ENCODE assay signal across 8 cellular contexts in the genomic region with DNA sequence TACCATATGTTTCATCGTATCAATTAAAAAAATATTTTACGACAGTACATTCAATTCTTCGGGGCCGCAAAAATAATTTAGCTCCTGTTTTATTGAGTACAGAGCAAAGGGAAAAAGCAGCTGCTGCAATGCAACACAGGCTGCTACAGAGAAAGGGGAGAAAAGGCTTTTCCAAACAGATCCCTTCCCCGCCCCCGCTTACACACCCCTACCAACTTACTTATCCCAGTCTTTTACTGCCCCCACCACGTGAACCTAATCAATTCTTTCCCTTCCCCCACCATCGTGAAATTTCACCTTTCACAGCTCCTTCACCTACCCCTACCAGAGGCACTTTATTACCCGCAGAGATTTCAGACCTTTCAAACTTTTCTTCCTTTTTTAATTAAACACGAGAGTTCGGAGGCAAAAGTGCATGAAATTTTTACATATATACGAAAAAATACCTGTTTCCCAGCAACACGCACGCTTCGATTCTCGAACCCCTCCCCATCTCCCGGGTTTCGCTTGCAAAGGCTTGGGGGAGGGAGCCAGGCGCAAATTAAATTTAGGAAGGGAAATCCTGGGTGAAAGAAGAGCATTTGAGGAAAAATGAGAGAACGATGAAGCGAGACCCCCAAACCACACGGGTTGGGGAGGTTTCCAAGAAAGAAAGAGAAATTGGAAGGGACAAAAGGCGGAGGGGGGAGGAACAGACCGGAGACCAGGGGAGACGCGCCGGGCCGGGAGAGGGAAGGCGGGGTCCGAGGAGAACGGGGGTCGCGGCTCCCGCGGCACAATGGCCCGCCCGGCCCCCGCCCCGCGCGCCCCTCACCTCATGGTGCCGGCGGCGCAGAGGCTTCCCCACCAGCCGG. TPM values are rescaled to one million over a fixed set of nuclear protein-coding genes. Genes with fewer than 3 reads are reported as not detected.
A peak's percentile ranks its signal among the peaks of the same experiment; 100 is the strongest.
DNase-seq lines count a peak whose midpoint lies in the region; ATAC-seq and TF ChIP-seq lines count a peak whose summit lies in the region.

No MANE protein-coding gene starts in this region.

- no peaks in the 10 kb centered on the region for H3K9me3 ChIP-seq in HAP-1
- H3K9me3 ChIP-seq in PC-9 (ENCODE audit: insufficient read depth, low read depth), result no peaks in the 10 kb centered on the region
- no peaks in the 10 kb centered on the region for H3K9me3 ChIP-seq in effector memory CD4-positive, alpha-beta T cell (ENCODE audit: control insufficient read depth, low read length)
- no peaks in the 10 kb centered on the region for H3K9me3 ChIP-seq in mononuclear cell (ENCODE audit: low read depth, low read length)

- H3K27ac ChIP-seq in PC-9, result peak overlapping the region; percentile 55
- no peak overlapping the region for H3K27ac ChIP-seq in effector memory CD4-positive, alpha-beta T cell (ENCODE audit: insufficient read depth, low read length, poor library complexity, severe bottlenecking)

- H3K36me3 ChIP-seq in HAP-1 (replicated peaks) (no peaks in the 10 kb centered on the region), PC-9 (ENCODE audit: low read depth) (no peaks in the 10 kb centered on the region)
- no peaks in the 10 kb centered on the region for H3K36me3 ChIP-seq in effector memory CD4-positive, alpha-beta T cell (ENCODE audit: control insufficient read depth, insufficient read depth, low read length)

- TF ChIP-seq CTCF in PC-9 (conservative IDR thresholded peaks at IDR 0.05), result 0 out of 2 replicates have a peak, but pooled peaks have one; percentile 20

- CTCF ChIA-PET in PC-9 (lab: Charles Lee), result interaction anchor here (0.6 kb wide), 1 partner anchor 756 kb away, joined by 4 read pairs; no protein-coding TSS in a partner anchor

- intact Hi-C loops in PC-9 (cut with micrococcal nuclease; ENCODE audit: unreplicated experiment), result loop anchor here (1.0 to 5.0 kb wide), 4 partner anchors 40 to 165 kb away; no protein-coding TSS in a partner anchor

- no peak for ATAC-seq in HG03442 (IDR thresholded peaks at IDR 0.05; ENCODE audit: unreplicated experiment)

- DNase-seq in AG20443 (ENCODE audit: low spot score) (peak; percentile 27), HAP-1 (ENCODE audit: low spot score in 2 of 2) (peak; percentile 79 to 82), PC-9 (peak in 1 of 2 experiments; percentile 20), NCI-H187 (lab: John Stamatoyannopoulos, UW) (no peak), CD1c-positive myeloid dendritic cell (ENCODE audit: extremely low spot score) (no peak)
- DNase-seq in effector memory CD4-positive, alpha-beta T cell, result no peak

- H3K79me2 ChIP-seq in PC-9 (ENCODE audit: low read depth), result peaks cover 56% of the 10 kb centered on the region

- H3K9me2 ChIP-seq in PC-9 (ENCODE audit: insufficient read depth), result no peaks in the 10 kb centered on the region

- H3K4me3 ChIP-seq in HAP-1 (peak overlapping the region; percentile 75), PC-9 (peak overlapping the region; percentile 92), mononuclear cell (ENCODE audit: low read length) (peak overlapping the region; percentile 35)
- peak overlapping the region; percentile 75 for H3K4me3 ChIP-seq in effector memory CD4-positive, alpha-beta T cell (ENCODE audit: insufficient read depth, low read depth, low read length, poor library complexity, severe bottlenecking)

- peaks cover 9% of the 10 kb centered on the region; the same call in 1 of the 2 replicates for H4K20me1 ChIP-seq in PC-9 (ENCODE audit: insufficient read depth)

- peaks cover 36% of the 10 kb centered on the region for H3F3A ChIP-seq in PC-9 (ENCODE audit: insufficient read depth, low read depth)

- TSS peak; percentile 15 for BruUV-seq in PC-9 (replicated peaks; lab: Mats Ljungman, UMichigan)

- POLR2A ChIA-PET in PC-9 (lab: Charles Lee; ENCODE audit: unreplicated experiment), result interaction anchor here (0.6 to 0.8 kb wide), 5 partner anchors 48 to 458 kb away, joined by 3 to 13 read pairs (median 6); no protein-coding TSS in a partner anchor

- H2AFZ ChIP-seq in PC-9, result peak overlapping the region; percentile 68

- in situ Hi-C loops in HAP-1 (cut with MboI; ENCODE audit: low sequenced_read_pairs), result no loop called here

- H3K4me1 ChIP-seq in HAP-1 (peaks cover 29% of the 10 kb centered on the region), PC-9 (replicated peaks; ENCODE audit: insufficient read depth) (peaks cover 57% of the 10 kb centered on the region), mononuclear cell (ENCODE audit: insufficient read depth, low read length) (peaks cover 17% of the 10 kb centered on the region)
- peaks cover 17% of the 10 kb centered on the region for H3K4me1 ChIP-seq in effector memory CD4-positive, alpha-beta T cell (ENCODE audit: control insufficient read depth, insufficient read depth, low read length, poor library complexity, severe bottlenecking)

- H3K27me3 ChIP-seq in HAP-1 (ENCODE audit: low read depth) (no peaks in the 10 kb centered on the region), PC-9 (ENCODE audit: insufficient read depth, low read depth) (no peaks in the 10 kb centered on the region), mononuclear cell (ENCODE audit: insufficient read depth, low read length) (peaks cover 64% of the 10 kb centered on the region)
- H3K27me3 ChIP-seq in effector memory CD4-positive, alpha-beta T cell (replicated peaks; ENCODE audit: control insufficient read depth, insufficient read depth, low read length, poor library complexity, severe bottlenecking), result peaks cover 9% of the 10 kb centered on the region

- H3K4me2 ChIP-seq in PC-9, result peak overlapping the region; percentile 80

RNA-seq across cellular contexts. Expression of a gene that starts 0.8 kb away (rescaled TPM):
- total RNA-seq in PC-9 (2021) (118 and 167 TPM in 2 replicates), mononuclear cell (0.52 TPM)

Comparison
In these comparisons a context has a peak if more than half of its experiments do, and no peak if none do; other contexts are left out.
1. DNase-seq: peak in AG20443 (single experiment) and HAP-1 (2 of 2); none in effector memory CD4-positive, alpha-beta T cell (0 of 3), NCI-H187 (0 of 2) and CD1c-positive myeloid dendritic cell (single experiment).
2. H3K4me3 ChIP-seq: peak in every context shown above with its lines; median percentile 92 in PC-9; 75 in HAP-1; 75 in effector memory CD4-positive, alpha-beta T cell; 35 in mononuclear cell.
3. RNA of a gene that starts 0.8 kb away (total RNA-seq): 118 to 167 TPM in PC-9; 0.52 TPM in mononuclear cell (single experiment); every median in the first group is over 10 times any median in the second.